Comparison of ENCODE assay signal across 3 cellular contexts in genomic region chr1:181083842-181084605, GRCh38.
TF ChIP-seq lines count a peak whose summit lies in the region.

No MANE protein-coding gene starts in this region.

TF ChIP-seq in SK-N-SH, 30 proteins besides CTCF, POLR2A, EP300 and RAD21:
- TF ChIP-seq PBX3 (IDR thresholded peaks at IDR 0.05) (no peak), SMC3 (IDR thresholded peaks at IDR 0.05; ENCODE audit: low read depth, low read length) (peak; percentile 66)
TF ChIP-seq in SK-N-SH: peak in this region for 1.

TF ChIP-seq in K562, 482 proteins besides CTCF, POLR2A, EP300 and RAD21 (continues in another document):
- TF ChIP-seq ZNF3 (CRISPR knock-in tag; IDR thresholded peaks at IDR 0.05) (no peak), MLX (CRISPR knock-in tag; conservative IDR thresholded peaks at IDR 0.05) (no peak), POU5F1 (IDR thresholded peaks at IDR 0.05; ENCODE audit: borderline replicate concordance, low read depth, low read length, partially characterized antibody) (no peak), THAP12 (CRISPR knock-in tag; IDR thresholded peaks at IDR 0.05) (no peak), ZFP1 (CRISPR knock-in tag; IDR thresholded peaks at IDR 0.05) (no peak), DMBX1 (CRISPR knock-in tag; IDR thresholded peaks at IDR 0.05; ENCODE audit: borderline replicate concordance) (peak; percentile 40; the same call in 1 of the 2 replicates), GATAD2B (IDR thresholded peaks at IDR 0.05; ENCODE audit: borderline replicate concordance) (0 out of 2 replicates have a peak, but pooled peaks have one; percentile 6), ZNF586 (CRISPR knock-in tag; conservative IDR thresholded peaks at IDR 0.05) (no peak), JUND (IDR thresholded peaks at IDR 0.05; ENCODE audit: borderline replicate concordance, low read depth, low read length) (peak; percentile 65; the same call in 1 of the 2 replicates), JUND (tag; IDR thresholded peaks at IDR 0.05; ENCODE audit: borderline replicate concordance, low read depth, low read length) (peak; percentile 83; the same call in 1 of the 3 replicates), SMC3 (conservative IDR thresholded peaks at IDR 0.05; ENCODE audit: insufficient read depth, low read depth, low read length) (peak; percentile 75), SP1 (CRISPR knock-in tag; IDR thresholded peaks at IDR 0.05) (peak; percentile 47; the same call in 1 of the 2 replicates), YY1 (IDR thresholded peaks at IDR 0.05; ENCODE audit: borderline replicate concordance in 1 of 3, control insufficient read depth in 1 of 3, extremely low read depth in 1 of 3, insufficient read depth in 3 of 3, insufficient read length in 1 of 3, insufficient replicate concordance in 2 of 3, low read depth in 1 of 3, low read length in 2 of 3) (no peak), MTA3 (IDR thresholded peaks at IDR 0.05; ENCODE audit: borderline replicate concordance) (peak; percentile 62; the same call in 1 of the 2 replicates), ZNF644 (tag; IDR thresholded peaks at IDR 0.05; ENCODE audit: low read depth) (0 out of 2 replicates have a peak, but pooled peaks have one; percentile 39), ILK (tag; IDR thresholded peaks at IDR 0.05; ENCODE audit: borderline replicate concordance, low read depth) (no peak), ZNF263 (CRISPR knock-in tag; IDR thresholded peaks at IDR 0.05; ENCODE audit: borderline replicate concordance) (peak; percentile 23; the same call in 1 of the 2 replicates), ZNF77 (CRISPR knock-in tag; IDR thresholded peaks at IDR 0.05) (no peak), MAFF (IDR thresholded peaks at IDR 0.05; ENCODE audit: low read length) (peak; percentile 9; the same call in 1 of the 2 replicates)
- TF ChIP-seq, protein P1, sequence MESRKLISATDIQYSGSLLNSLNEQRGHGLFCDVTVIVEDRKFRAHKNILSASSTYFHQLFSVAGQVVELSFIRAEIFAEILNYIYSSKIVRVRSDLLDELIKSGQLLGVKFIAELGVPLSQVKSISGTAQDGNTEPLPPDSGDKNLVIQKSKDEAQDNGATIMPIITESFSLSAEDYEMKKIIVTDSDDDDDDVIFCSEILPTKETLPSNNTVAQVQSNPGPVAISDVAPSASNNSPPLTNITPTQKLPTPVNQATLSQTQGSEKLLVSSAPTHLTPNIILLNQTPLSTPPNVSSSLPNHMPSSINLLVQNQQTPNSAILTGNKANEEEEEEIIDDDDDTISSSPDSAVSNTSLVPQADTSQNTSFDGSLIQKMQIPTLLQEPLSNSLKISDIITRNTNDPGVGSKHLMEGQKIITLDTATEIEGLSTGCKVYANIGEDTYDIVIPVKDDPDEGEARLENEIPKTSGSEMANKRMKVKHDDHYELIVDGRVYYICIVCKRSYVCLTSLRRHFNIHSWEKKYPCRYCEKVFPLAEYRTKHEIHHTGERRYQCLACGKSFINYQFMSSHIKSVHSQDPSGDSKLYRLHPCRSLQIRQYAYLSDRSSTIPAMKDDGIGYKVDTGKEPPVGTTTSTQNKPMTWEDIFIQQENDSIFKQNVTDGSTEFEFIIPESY (CRISPR knock-in tag; IDR thresholded peaks at IDR 0.05) = peak; percentile 53; the same call in 1 of the 2 replicates
- TF ChIP-seq, protein P2, sequence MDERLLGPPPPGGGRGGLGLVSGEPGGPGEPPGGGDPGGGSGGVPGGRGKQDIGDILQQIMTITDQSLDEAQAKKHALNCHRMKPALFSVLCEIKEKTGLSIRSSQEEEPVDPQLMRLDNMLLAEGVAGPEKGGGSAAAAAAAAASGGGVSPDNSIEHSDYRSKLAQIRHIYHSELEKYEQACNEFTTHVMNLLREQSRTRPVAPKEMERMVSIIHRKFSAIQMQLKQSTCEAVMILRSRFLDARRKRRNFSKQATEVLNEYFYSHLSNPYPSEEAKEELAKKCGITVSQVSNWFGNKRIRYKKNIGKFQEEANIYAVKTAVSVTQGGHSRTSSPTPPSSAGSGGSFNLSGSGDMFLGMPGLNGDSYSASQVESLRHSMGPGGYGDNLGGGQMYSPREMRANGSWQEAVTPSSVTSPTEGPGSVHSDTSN (CRISPR knock-in tag; IDR thresholded peaks at IDR 0.05; ENCODE audit: low read depth) = no peak
- TF ChIP-seq, protein P2 (tag; conservative IDR thresholded peaks at IDR 0.05; ENCODE audit: low read depth) = peak; percentile 28; the same call in 1 of the 2 replicates

TF ChIP-seq in HepG2, 621 proteins besides CTCF, POLR2A, EP300 and RAD21 (continues in another document):
- no peak for TF ChIP-seq TOPORS (CRISPR knock-in tag; IDR thresholded peaks at IDR 0.05)
- no peak for TF ChIP-seq ZNF782 (CRISPR knock-in tag; IDR thresholded peaks at IDR 0.05; ENCODE audit: borderline replicate concordance)
- TF ChIP-seq, protein P3, sequence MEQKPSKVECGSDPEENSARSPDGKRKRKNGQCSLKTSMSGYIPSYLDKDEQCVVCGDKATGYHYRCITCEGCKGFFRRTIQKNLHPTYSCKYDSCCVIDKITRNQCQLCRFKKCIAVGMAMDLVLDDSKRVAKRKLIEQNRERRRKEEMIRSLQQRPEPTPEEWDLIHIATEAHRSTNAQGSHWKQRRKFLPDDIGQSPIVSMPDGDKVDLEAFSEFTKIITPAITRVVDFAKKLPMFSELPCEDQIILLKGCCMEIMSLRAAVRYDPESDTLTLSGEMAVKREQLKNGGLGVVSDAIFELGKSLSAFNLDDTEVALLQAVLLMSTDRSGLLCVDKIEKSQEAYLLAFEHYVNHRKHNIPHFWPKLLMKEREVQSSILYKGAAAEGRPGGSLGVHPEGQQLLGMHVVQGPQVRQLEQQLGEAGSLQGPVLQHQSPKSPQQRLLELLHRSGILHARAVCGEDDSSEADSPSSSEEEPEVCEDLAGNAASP (CRISPR knock-in tag; IDR thresholded peaks at IDR 0.05; ENCODE audit: borderline replicate concordance) = no peak; the same call in 1 of the 2 replicates
- no peak for TF ChIP-seq PRDM15 (CRISPR knock-in tag; IDR thresholded peaks at IDR 0.05)
- no peak for TF ChIP-seq NFIB (CRISPR knock-in tag; IDR thresholded peaks at IDR 0.05; ENCODE audit: borderline replicate concordance)
- TF ChIP-seq BORCS8-MEF2B (CRISPR knock-in tag; IDR thresholded peaks at IDR 0.05) = no peak
- TF ChIP-seq HIC2 (CRISPR knock-in tag; IDR thresholded peaks at IDR 0.05; ENCODE audit: low read depth) = no peak
- no peak for TF ChIP-seq SKIL (CRISPR knock-in tag; IDR thresholded peaks at IDR 0.05; ENCODE audit: borderline replicate concordance)
- TF ChIP-seq FOXA1 (IDR thresholded peaks at IDR 0.05) = no peak
- peak; percentile 18; the same call in 1 of the 2 replicates for TF ChIP-seq FOXA1 (CRISPR knock-in tag; IDR thresholded peaks at IDR 0.05)
- TF ChIP-seq ZEB1 (IDR thresholded peaks at IDR 0.05; ENCODE audit: insufficient replicate concordance, low read depth) = no peak
- TF ChIP-seq POGZ (CRISPR knock-in tag; IDR thresholded peaks at IDR 0.05) = 0 out of 2 replicates have a peak, but pooled peaks have one; percentile 31
- no peak for TF ChIP-seq ZFAT (CRISPR knock-in tag; conservative IDR thresholded peaks at IDR 0.05)
- no peak for TF ChIP-seq ZNF160 (CRISPR knock-in tag; IDR thresholded peaks at IDR 0.05)
- no peak for TF ChIP-seq ZC3H13 (CRISPR knock-in tag; IDR thresholded peaks at IDR 0.05)
- no peak for TF ChIP-seq SMAD9 (CRISPR knock-in tag; IDR thresholded peaks at IDR 0.05)
- TF ChIP-seq BCL6 (CRISPR knock-in tag; IDR thresholded peaks at IDR 0.05) = no peak
- no peak for TF ChIP-seq POLR2AphosphoS2 (IDR thresholded peaks at IDR 0.05; ENCODE audit: low read depth, low read length)
- no peak for TF ChIP-seq KLF9 (CRISPR knock-in tag; IDR thresholded peaks at IDR 0.05; ENCODE audit: low read depth)
- TF ChIP-seq RBAK (CRISPR knock-in tag; IDR thresholded peaks at IDR 0.05) = no peak
- no peak for TF ChIP-seq FOXP4 (CRISPR knock-in tag; IDR thresholded peaks at IDR 0.05)
- no peak for TF ChIP-seq HNRNPL (IDR thresholded peaks at IDR 0.05; ENCODE audit: low read depth, low read length)
- TF ChIP-seq, protein P4, sequence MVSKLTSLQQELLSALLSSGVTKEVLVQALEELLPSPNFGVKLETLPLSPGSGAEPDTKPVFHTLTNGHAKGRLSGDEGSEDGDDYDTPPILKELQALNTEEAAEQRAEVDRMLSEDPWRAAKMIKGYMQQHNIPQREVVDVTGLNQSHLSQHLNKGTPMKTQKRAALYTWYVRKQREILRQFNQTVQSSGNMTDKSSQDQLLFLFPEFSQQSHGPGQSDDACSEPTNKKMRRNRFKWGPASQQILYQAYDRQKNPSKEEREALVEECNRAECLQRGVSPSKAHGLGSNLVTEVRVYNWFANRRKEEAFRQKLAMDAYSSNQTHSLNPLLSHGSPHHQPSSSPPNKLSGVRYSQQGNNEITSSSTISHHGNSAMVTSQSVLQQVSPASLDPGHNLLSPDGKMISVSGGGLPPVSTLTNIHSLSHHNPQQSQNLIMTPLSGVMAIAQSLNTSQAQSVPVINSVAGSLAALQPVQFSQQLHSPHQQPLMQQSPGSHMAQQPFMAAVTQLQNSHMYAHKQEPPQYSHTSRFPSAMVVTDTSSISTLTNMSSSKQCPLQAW (CRISPR knock-in tag; IDR thresholded peaks at IDR 0.05) = no peak
